1 cellular context compared by ENCODE assay signal in genomic region chr12:132955094-132955932, GRCh38.
TF ChIP-seq lines count a peak whose summit lies in the region.

No MANE protein-coding gene starts in this region.

TF ChIP-seq in HepG2, 621 proteins besides CTCF, POLR2A, EP300 and RAD21 (continued from another document and continues in another):
- TF ChIP-seq MEIS2 (CRISPR knock-in tag; IDR thresholded peaks at IDR 0.05) (no peak), BHLHE40 (IDR thresholded peaks at IDR 0.05; ENCODE audit: low read length) (peak; percentile 60), ZNF792 (CRISPR knock-in tag; IDR thresholded peaks at IDR 0.05) (no peak), SRSF9 (IDR thresholded peaks at IDR 0.05; ENCODE audit: borderline replicate concordance, insufficient read depth, low read depth, low read length, poor library complexity, severe bottlenecking) (no peak), RFXANK (CRISPR knock-in tag; IDR thresholded peaks at IDR 0.05) (no peak), ZNF496 (CRISPR knock-in tag; IDR thresholded peaks at IDR 0.05; ENCODE audit: insufficient replicate concordance) (no peak), BCL3 (CRISPR knock-in tag; IDR thresholded peaks at IDR 0.05) (no peak), JUN (CRISPR knock-in tag; IDR thresholded peaks at IDR 0.05) (no peak), ZNF574 (CRISPR knock-in tag; IDR thresholded peaks at IDR 0.05) (no peak), PAX8 (CRISPR knock-in tag; IDR thresholded peaks at IDR 0.05; ENCODE audit: borderline replicate concordance) (no peak), NFKB2 (CRISPR knock-in tag; IDR thresholded peaks at IDR 0.05; ENCODE audit: borderline replicate concordance) (no peak), ZFYVE20 (CRISPR knock-in tag; IDR thresholded peaks at IDR 0.05; ENCODE audit: borderline replicate concordance, low read depth) (no peak), PAXIP1 (CRISPR knock-in tag; conservative IDR thresholded peaks at IDR 0.05) (no peak), UBTF (CRISPR knock-in tag; IDR thresholded peaks at IDR 0.05) (peak; percentile 13; the same call in 1 of the 2 replicates), HNRNPK (IDR thresholded peaks at IDR 0.05; ENCODE audit: low read depth, low read length, poor library complexity, severe bottlenecking) (no peak), ZNF225 (CRISPR knock-in tag; IDR thresholded peaks at IDR 0.05) (no peak), CAMTA2 (CRISPR knock-in tag; IDR thresholded peaks at IDR 0.05; ENCODE audit: borderline replicate concordance) (no peak), SSRP1 (CRISPR knock-in tag; IDR thresholded peaks at IDR 0.05) (no peak), ZNF570 (CRISPR knock-in tag; IDR thresholded peaks at IDR 0.05; ENCODE audit: borderline replicate concordance) (no peak), CEBPG (CRISPR knock-in tag; IDR thresholded peaks at IDR 0.05) (peak; percentile 26; the same call in 1 of the 2 replicates), BRF2 (CRISPR knock-in tag; IDR thresholded peaks at IDR 0.05) (no peak), DMAP1 (CRISPR knock-in tag; IDR thresholded peaks at IDR 0.05) (peak; percentile 41), MAFG (CRISPR knock-in tag; IDR thresholded peaks at IDR 0.05) (no peak), ZBTB43 (CRISPR knock-in tag; conservative IDR thresholded peaks at IDR 0.05) (0 out of 2 replicates have a peak, but pooled peaks have one; percentile 29), ZC3H4 (CRISPR knock-in tag; IDR thresholded peaks at IDR 0.05; ENCODE audit: borderline replicate concordance) (no peak), SNAI1 (CRISPR knock-in tag; IDR thresholded peaks at IDR 0.05; ENCODE audit: borderline replicate concordance) (no peak), ETS1 (CRISPR knock-in tag; IDR thresholded peaks at IDR 0.05) (no peak), BATF2 (CRISPR knock-in tag; IDR thresholded peaks at IDR 0.05) (no peak), ZNF670 (CRISPR knock-in tag; IDR thresholded peaks at IDR 0.05; ENCODE audit: borderline replicate concordance) (peak; percentile 91), ZFAT (CRISPR knock-in tag; conservative IDR thresholded peaks at IDR 0.05) (no peak), ZFP41 (CRISPR knock-in tag; IDR thresholded peaks at IDR 0.05; ENCODE audit: borderline replicate concordance) (no peak), ZBTB1 (CRISPR knock-in tag; IDR thresholded peaks at IDR 0.05; ENCODE audit: borderline replicate concordance) (no peak), ZNF598 (CRISPR knock-in tag; IDR thresholded peaks at IDR 0.05; ENCODE audit: borderline replicate concordance) (peak; percentile 46; the same call in 1 of the 2 replicates), IRX3 (CRISPR knock-in tag; IDR thresholded peaks at IDR 0.05; ENCODE audit: borderline replicate concordance, low read depth) (0 out of 2 replicates have a peak, but pooled peaks have one; percentile 24), MBNL3 (CRISPR knock-in tag; conservative IDR thresholded peaks at IDR 0.05) (no peak), ZFP36 (IDR thresholded peaks at IDR 0.05; ENCODE audit: borderline replicate concordance, low read depth, low read length, partially characterized antibody) (no peak), ZNF549 (CRISPR knock-in tag; IDR thresholded peaks at IDR 0.05) (no peak), FOXO4 (CRISPR knock-in tag; conservative IDR thresholded peaks at IDR 0.05) (no peak), PHB2 (IDR thresholded peaks at IDR 0.05; ENCODE audit: partially characterized antibody) (no peak), TRIM22 (IDR thresholded peaks at IDR 0.05) (no peak), SMAD1 (CRISPR knock-in tag; IDR thresholded peaks at IDR 0.05; ENCODE audit: borderline replicate concordance, low read depth) (no peak), E2F2 (CRISPR knock-in tag; IDR thresholded peaks at IDR 0.05; ENCODE audit: borderline replicate concordance) (no peak), RAD51 (IDR thresholded peaks at IDR 0.05; ENCODE audit: borderline replicate concordance) (no peak), ZNF180 (CRISPR knock-in tag; IDR thresholded peaks at IDR 0.05; ENCODE audit: borderline replicate concordance, low read depth) (no peak), ZNF530 (CRISPR knock-in tag; IDR thresholded peaks at IDR 0.05; ENCODE audit: low read depth) (no peak)
